2 cellular contexts compared by ENCODE assay signal in genomic region chr15:89759835-89760234, GRCh38.
TF ChIP-seq lines count a peak whose summit lies in the region.

No MANE protein-coding gene starts in this region.

TF ChIP-seq in HEK293, 187 proteins besides CTCF, POLR2A, EP300 and RAD21:
- TF ChIP-seq ZNF223 (tag by site-specific recombination; IDR thresholded peaks at IDR 0.05) (no peak), MZF1 (tag by site-specific recombination; IDR thresholded peaks at IDR 0.05; ENCODE audit: borderline replicate concordance) (no peak), ZNF335 (tag by site-specific recombination; conservative IDR thresholded peaks at IDR 0.05) (no peak), ZNF366 (tag by site-specific recombination; conservative IDR thresholded peaks at IDR 0.05) (0 out of 2 replicates have a peak, but pooled peaks have one; percentile 11), ZNF513 (tag by site-specific recombination; IDR thresholded peaks at IDR 0.05) (no peak), ZNF24 (tag by site-specific recombination; IDR thresholded peaks at IDR 0.05) (no peak), RBAK (tag by site-specific recombination; IDR thresholded peaks at IDR 0.05) (no peak), ZNF184 (tag by site-specific recombination; IDR thresholded peaks at IDR 0.05) (no peak)
TF ChIP-seq in HEK293: peak in this region for 1.

TF ChIP-seq in K562, 482 proteins besides CTCF, POLR2A, EP300 and RAD21:
- TF ChIP-seq CCNT2 (IDR thresholded peaks at IDR 0.05; ENCODE audit: borderline replicate concordance, extremely low read depth, insufficient read length, low read depth, low read length) (no peak), CEBPG (CRISPR knock-in tag; IDR thresholded peaks at IDR 0.05) (no peak), CEBPG (tag; conservative IDR thresholded peaks at IDR 0.05 in 1 of 2, IDR thresholded peaks at IDR 0.05 in 1 of 2) (no peak), HSF4 (CRISPR knock-in tag; IDR thresholded peaks at IDR 0.05; ENCODE audit: borderline replicate concordance) (no peak), ZNF512 (tag; IDR thresholded peaks at IDR 0.05) (peak; percentile 90), ZBED1 (IDR thresholded peaks at IDR 0.05) (no peak), CHD2 (IDR thresholded peaks at IDR 0.05; ENCODE audit: low read depth, low read length) (no peak), ARNT (IDR thresholded peaks at IDR 0.05) (no peak), ZNF398 (CRISPR knock-in tag; IDR thresholded peaks at IDR 0.05) (no peak)
